8 cellular contexts compared by ENCODE assay signal in the genomic region with DNA sequence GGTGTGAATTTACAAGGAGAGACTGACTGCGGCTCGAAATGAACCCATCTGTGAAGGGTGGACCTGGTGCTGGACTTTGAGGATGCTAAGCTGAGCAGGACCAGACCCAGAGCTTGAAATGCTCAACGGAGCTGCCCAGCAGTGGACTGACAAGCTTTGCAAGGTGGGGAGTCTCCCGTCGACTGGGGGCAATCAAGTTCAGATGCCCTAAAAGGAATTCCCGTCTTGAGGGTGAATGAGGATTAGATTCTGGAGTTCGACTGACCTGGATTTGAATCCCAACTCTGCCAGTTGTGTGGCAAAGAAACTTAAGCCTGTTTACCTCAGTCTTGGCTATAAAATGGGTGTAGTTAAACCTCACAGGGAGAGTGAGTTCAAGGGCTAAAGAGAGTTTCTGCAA.
"Had no signal": no experiment of that assay in that cellular context is flagged by ENCODE, and none has a peak within 500 bp of the region (broad histone marks: within the 10 kb centered on the region; RNA-seq: fewer than 3 reads in every experiment).

No MANE protein-coding gene starts in this region.

- H3K4me2 ChIP-seq: KMS-11 had no signal

- H3K9ac ChIP-seq: KMS-11 had no signal

- DNase-seq: IMR-90, KBM-7, KG1 had no signal

- FAIRE-seq: HepG2, HTR-8/SVneo had no signal

- ATAC-seq: HepG2 had no signal

- H3K4me3 Mint-ChIP-seq: IgD-negative memory B cell had no signal

- H3K27ac ChIP-seq: HL-60, KMS-11 had no signal

- H3K27ac Mint-ChIP-seq: IgD-negative memory B cell had no signal

- H3K36me3 Mint-ChIP-seq: IgD-negative memory B cell had no signal

- H3K4me1 Mint-ChIP-seq: IgD-negative memory B cell had no signal
